In the genomic region with DNA sequence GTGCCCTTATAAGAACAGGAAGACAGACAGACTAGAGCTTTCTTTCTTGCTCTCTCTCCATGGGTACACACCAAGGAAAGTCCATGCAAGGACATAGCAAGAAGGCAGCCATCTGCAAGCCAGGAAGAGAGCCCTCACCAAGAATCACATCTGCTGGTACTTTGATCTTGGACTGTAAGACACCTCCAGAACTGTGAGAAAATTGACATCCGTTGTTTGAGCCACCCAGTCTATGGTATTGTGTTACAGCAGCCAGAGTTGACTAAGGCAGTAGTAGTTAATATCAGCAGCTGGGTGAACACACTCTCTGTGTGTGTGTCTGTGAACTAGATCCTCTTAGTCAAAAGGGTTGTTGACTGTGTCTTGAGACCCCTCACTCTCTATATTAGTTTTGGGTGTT, we compare ENCODE assay signal across 20 cellular contexts.
"Had no signal": no experiment of that assay in that cellular context is flagged by ENCODE, and none has a peak within 500 bp of the region (broad histone marks: within the 10 kb centered on the region; RNA-seq: fewer than 3 reads in every experiment).

No MANE protein-coding gene starts in this region.

- H3K27ac Mint-ChIP-seq: endodermal cell, neural progenitor cell, type B pancreatic cell had no signal

- H3K36me3 Mint-ChIP-seq: naive thymus-derived CD8-positive, alpha-beta T cell; neural progenitor cell; type B pancreatic cell had no signal

- H3K9me3 Mint-ChIP-seq: endodermal cell; naive thymus-derived CD8-positive, alpha-beta T cell; type B pancreatic cell had no signal

- H3K27me3 ChIP-seq: colonic mucosa, hepatocyte, neural progenitor cell, ovary, right atrium auricular region had no signal

- H3K4me2 ChIP-seq: hepatocyte, neural progenitor cell had no signal

- H3K36me3 ChIP-seq: colonic mucosa, neural progenitor cell, ovary, right atrium auricular region had no signal

- H3K9ac ChIP-seq: neural progenitor cell had no signal

- FAIRE-seq: endothelial cell of umbilical vein, islet of Langerhans, small intestine, urothelium cell line had no signal

- H3K27ac ChIP-seq: colonic mucosa, foreskin keratinocyte, hepatocyte, neural progenitor cell, ovary, right atrium auricular region had no signal

- DNase-seq: colonic mucosa; dermis blood vessel endothelial cell; endodermal cell; erythroblast; foreskin keratinocyte; kidney glomerular epithelial cell; mammary epithelial cell; naive thymus-derived CD8-positive, alpha-beta T cell; nucleus accumbens; ovary; small intestine; stimulated activated CD4-positive, alpha-beta T cell treated with anti-CD3 and anti-CD28 coated beads, Interleukin-12 subunit alpha, Interleukin-12 subunit beta, amount 100 ng/mL, for 4 hours; stimulated activated naive CD4-positive, alpha-beta T cell treated with Interleukin-2 at 50 U/mL for 16 hours had no signal

- H3K4me3 Mint-ChIP-seq: endodermal cell; naive thymus-derived CD8-positive, alpha-beta T cell; neural progenitor cell; type B pancreatic cell had no signal

- H3K79me2 ChIP-seq: hepatocyte had no signal

- H2AFZ ChIP-seq: hepatocyte, neural progenitor cell had no signal

- ATAC-seq: foreskin keratinocyte; naive thymus-derived CD8-positive, alpha-beta T cell had no signal

- H3K27me3 Mint-ChIP-seq: type B pancreatic cell had no signal

- H3K4me3 ChIP-seq: colonic mucosa, hepatocyte, neural progenitor cell, ovary, right atrium auricular region had no signal

- H3K9me3 ChIP-seq: colonic mucosa, ovary, right atrium auricular region had no signal
